Comparison of ENCODE assay signal across 28 cellular contexts in genomic region chr9:2495221-2496005, GRCh38.
DNase-seq lines count a peak whose midpoint lies in the region; ATAC-seq, FAIRE-seq and TF ChIP-seq lines count a peak whose summit lies in the region.
"Had no signal": no experiment of that assay in that cellular context is flagged by ENCODE, and none has a peak within 500 bp of the region (broad histone marks: within the 10 kb centered on the region; RNA-seq: fewer than 3 reads in every experiment).

No MANE protein-coding gene starts in this region.

- WGBS in trophoblast cell (ENCODE audit: extremely low coverage, insufficient coverage, insufficient read length) = no CpG with 5 or more reads among the region's 3 CpGs

- peak overlapping the region; percentile 19 for H3K14ac ChIP-seq in trophoblast cell (ENCODE audit: low read length)

- H3K4ac ChIP-seq in trophoblast cell (ENCODE audit: low read depth, low read length) = no peak overlapping the region

- H3K4me3 ChIP-seq in right atrium auricular region (no peak overlapping the region), astrocyte (ENCODE audit: insufficient read depth, low read depth, low read length) (no peak overlapping the region), trophoblast cell (ENCODE audit: low read depth, low read length) (no peak overlapping the region)
- H3K4me3 ChIP-seq: MG63, PC-9, sigmoid colon had no signal

- H3K27ac Mint-ChIP-seq in astrocyte (ENCODE audit: unreplicated experiment) (peak overlapping the region; percentile 77), nephron progenitor cell (no peak overlapping the region)
- H3K27ac Mint-ChIP-seq: activated naive CD4-positive, alpha-beta T cell treated with anti-CD3 and anti-CD28 coated beads, Interleukin-2, amount 10 ng/mL, durations not matched to agents 7 days and 5 days; CD8-positive, alpha-beta T cell; H9; mesothelial cell of epicardium; naive B cell; stimulated activated naive B cell treated with anti-CD40 and anti-IgM and Interleukin-4, amounts not matched to agents 10 μg/mL and 1 μg/mL and 100 μg/mL, for 72 hours had no signal

- H3K36me3 ChIP-seq in right atrium auricular region = no peaks in the 10 kb centered on the region
- no peaks in the 10 kb centered on the region for H3K36me3 ChIP-seq in astrocyte (ENCODE audit: insufficient read depth, low read length)
- peaks cover 0 to 3% of the 10 kb centered on the region in 2 experiments for H3K36me3 ChIP-seq in trophoblast cell (ENCODE audit: control insufficient read depth in 1 of 2, insufficient read depth in 2 of 2, low read length in 2 of 2)
- H3K36me3 ChIP-seq: BE2C, MG63, sigmoid colon had no signal

- H4K8ac ChIP-seq in trophoblast cell (ENCODE audit: low read depth, low read length) = no peak overlapping the region

- H3K4me3 Mint-ChIP-seq in astrocyte (ENCODE audit: unreplicated experiment) = no peak overlapping the region
- H3K4me3 Mint-ChIP-seq in nephron progenitor cell = no peak overlapping the region
- H3K4me3 Mint-ChIP-seq: activated naive CD4-positive, alpha-beta T cell treated with anti-CD3 and anti-CD28 coated beads, Interleukin-2, amount 10 ng/mL, durations not matched to agents 7 days and 5 days; CD8-positive, alpha-beta T cell; H9; mesothelial cell of epicardium; stimulated activated naive B cell treated with anti-CD40 and anti-IgM and Interleukin-4, amounts not matched to agents 10 μg/mL and 1 μg/mL and 100 μg/mL, for 72 hours had no signal

- TF ChIP-seq CTCF in right atrium auricular region (IDR thresholded peaks at IDR 0.05) (no peak), astrocyte (IDR thresholded peaks at IDR 0.05; ENCODE audit: insufficient read depth, low read depth, low read length) (no peak), nephron progenitor cell (IDR thresholded peaks at IDR 0.05) (no peak)

- H3K27ac ChIP-seq in right atrium auricular region = peak overlapping the region; percentile 58 to 62
- no peak overlapping the region for H3K27ac ChIP-seq in astrocyte (ENCODE audit: low read depth, low read length)
- peak overlapping the region; percentile 89 for H3K27ac ChIP-seq in trophoblast cell (ENCODE audit: low read depth, low read length)
- H3K27ac ChIP-seq: PC-9 had no signal

- H2AFZ ChIP-seq in astrocyte (ENCODE audit: low read depth, low read length) (no peak overlapping the region), trophoblast cell (ENCODE audit: insufficient read depth, low read length, poor library complexity) (no peak overlapping the region)
- H2AFZ ChIP-seq: PC-9 had no signal

- no peak for FAIRE-seq in astrocyte (lab: Jason Lieb, UNC)
- FAIRE-seq: endothelial cell of umbilical vein, HTR-8/SVneo had no signal

- H3K9ac ChIP-seq in astrocyte (ENCODE audit: low read length) = no peak overlapping the region
- no peak overlapping the region for H3K9ac ChIP-seq in trophoblast cell (ENCODE audit: low read length)

- peak overlapping the region; percentile 85 for H2BK12ac ChIP-seq in trophoblast cell (ENCODE audit: low read length)

- H3K9me3 ChIP-seq in right atrium auricular region = no peaks in the 10 kb centered on the region
- H3K9me3 ChIP-seq in astrocyte (ENCODE audit: insufficient read depth, low read depth, low read length) = no peaks in the 10 kb centered on the region
- no peaks in the 10 kb centered on the region for H3K9me3 ChIP-seq in trophoblast cell (ENCODE audit: insufficient read depth, low read depth, low read length)
- H3K9me3 ChIP-seq: BE2C, MG63, sigmoid colon had no signal

- H3K4me1 ChIP-seq in right atrium auricular region (peaks cover 0 to 43% of the 10 kb centered on the region in 2 donors), astrocyte (ENCODE audit: insufficient read depth, low read length) (peaks cover 11% of the 10 kb centered on the region), trophoblast cell (ENCODE audit: control insufficient read depth in 1 of 2, insufficient read depth in 2 of 2, low read length in 2 of 2) (peaks cover 6 to 14% of the 10 kb centered on the region in 2 experiments)

- H3K4me1 Mint-ChIP-seq in astrocyte (ENCODE audit: low read depth, unreplicated experiment) = peaks cover 34% of the 10 kb centered on the region
- peaks cover 14% of the 10 kb centered on the region for H3K4me1 Mint-ChIP-seq in nephron progenitor cell
- H3K4me1 Mint-ChIP-seq: activated naive CD4-positive, alpha-beta T cell treated with anti-CD3 and anti-CD28 coated beads, Interleukin-2, amount 10 ng/mL, durations not matched to agents 7 days and 5 days; naive B cell; stimulated activated naive B cell treated with anti-CD40 and anti-IgM and Interleukin-4, amounts not matched to agents 10 μg/mL and 1 μg/mL and 100 μg/mL, for 72 hours had no signal

- H3K27me3 ChIP-seq in right atrium auricular region = no peaks in the 10 kb centered on the region
- no peaks in the 10 kb centered on the region for H3K27me3 ChIP-seq in astrocyte (ENCODE audit: insufficient read depth, low read length)
- H3K27me3 ChIP-seq in trophoblast cell (ENCODE audit: insufficient read depth, low read length) = no peaks in the 10 kb centered on the region
- H3K27me3 ChIP-seq: BE2C, MG63, sigmoid colon had no signal

- peak overlapping the region; percentile 19 for H2BK120ac ChIP-seq in trophoblast cell (ENCODE audit: insufficient read depth, low read length, poor library complexity)

- ATAC-seq in Right ventricle myocardium inferior (no peak), GM21528 (IDR thresholded peaks at IDR 0.05; ENCODE audit: low FRiP score, unreplicated experiment) (no peak)
- ATAC-seq: activated CD4-positive, CD25-positive, alpha-beta regulatory T cell treated with anti-CD3 and anti-CD28 coated beads, Interleukin-2, amount 50 U/mL, for 24 hours; CD8-positive, alpha-beta T cell; left lobe of liver; stimulated activated naive B cell treated with anti-CD40 and anti-IgM and Interleukin-4, amounts not matched to agents 10 μg/mL and 1 μg/mL and 100 μg/mL, for 72 hours had no signal

- peak overlapping the region; percentile 38 for H4K91ac ChIP-seq in trophoblast cell (ENCODE audit: low read depth, low read length)

- H4K20me1 ChIP-seq in astrocyte (ENCODE audit: insufficient read depth, low read length) = no peaks in the 10 kb centered on the region

- H3K4me2 ChIP-seq in astrocyte (ENCODE audit: low read length) = peak overlapping the region; percentile 28
- no peak overlapping the region for H3K4me2 ChIP-seq in trophoblast cell (ENCODE audit: low read length)
- H3K4me2 ChIP-seq: PC-9 had no signal

- no peak overlapping the region for H2AK5ac ChIP-seq in trophoblast cell (ENCODE audit: low read length)

- DNase-seq in right atrium auricular region (ENCODE audit: low spot score) = no peak
- DNase-seq in Right ventricle myocardium inferior (ENCODE audit: missing footprints) = no peak
- DNase-seq in astrocyte (ENCODE audit: low read depth) = peak; percentile 43
- peak in 1 of 2 donors; percentile 26 for DNase-seq in trophoblast cell
- DNase-seq in activated CD8-positive, alpha-beta memory T cell treated with anti-CD3 and anti-CD28 coated beads, Interleukin-2, amount 50 U/mL, for 4 hours = no peak
- DNase-seq in nephron progenitor cell = no peak
- DNase-seq: activated CD4-positive, alpha-beta T cell treated with anti-CD3 and anti-CD28 coated beads, Interleukin-2, amount 50 U/mL, for 4 hours; activated naive CD4-positive, alpha-beta T cell treated with anti-CD3 and anti-CD28 coated beads, Interleukin-2, amount 10 ng/mL, durations not matched to agents 7 days and 5 days; CD8-positive, alpha-beta T cell; KBM-7; MG63; naive B cell; NCI-H1105 treated with DMSO at 0.1 percent for 48 hours; NCI-H187 treated with DMSO at 0.1 percent for 48 hours; NCI-H69; sigmoid colon; stimulated activated CD4-positive, alpha-beta T cell treated with anti-CD3 and anti-CD28 coated beads, Interleukin-15, amount 100 ng/mL, for 24 hours; stimulated activated naive B cell treated with anti-CD40 and anti-IgM and Interleukin-4, amounts not matched to agents 10 μg/mL and 1 μg/mL and 100 μg/mL, for 72 hours; T-helper 2 cell had no signal

- H3K18ac ChIP-seq in trophoblast cell (ENCODE audit: low read length) = peak overlapping the region; percentile 28

- H3K79me1 ChIP-seq in trophoblast cell (ENCODE audit: low read length) = peaks cover 8% of the 10 kb centered on the region

- no peaks in the 10 kb centered on the region for H3K79me2 ChIP-seq in astrocyte (ENCODE audit: insufficient read depth, low read length)
- no peaks in the 10 kb centered on the region for H3K79me2 ChIP-seq in trophoblast cell (ENCODE audit: control insufficient read depth, insufficient read depth, low read length, poor library complexity)

- no peak overlapping the region for H4K12ac ChIP-seq in trophoblast cell (ENCODE audit: low read depth, low read length)

- H3K9me3 Mint-ChIP-seq in astrocyte (ENCODE audit: unreplicated experiment) (no peaks in the 10 kb centered on the region), nephron progenitor cell (no peaks in the 10 kb centered on the region)
- H3K9me3 Mint-ChIP-seq: activated naive CD4-positive, alpha-beta T cell treated with anti-CD3 and anti-CD28 coated beads, Interleukin-2, amount 10 ng/mL, durations not matched to agents 7 days and 5 days; CD8-positive, alpha-beta T cell; H9; mesothelial cell of epicardium; stimulated activated naive B cell treated with anti-CD40 and anti-IgM and Interleukin-4, amounts not matched to agents 10 μg/mL and 1 μg/mL and 100 μg/mL, for 72 hours had no signal

- H3K36me3 Mint-ChIP-seq in astrocyte (ENCODE audit: low read depth, unreplicated experiment) = peaks cover 4% of the 10 kb centered on the region
- no peaks in the 10 kb centered on the region for H3K36me3 Mint-ChIP-seq in nephron progenitor cell (ENCODE audit: low read depth)
- H3K36me3 Mint-ChIP-seq: activated naive CD4-positive, alpha-beta T cell treated with anti-CD3 and anti-CD28 coated beads, Interleukin-2, amount 10 ng/mL, durations not matched to agents 7 days and 5 days; CD8-positive, alpha-beta T cell; naive B cell; stimulated activated naive B cell treated with anti-CD40 and anti-IgM and Interleukin-4, amounts not matched to agents 10 μg/mL and 1 μg/mL and 100 μg/mL, for 72 hours had no signal

- intact Hi-C loops in Right ventricle myocardium inferior (cut with DNase I) = loop anchor here (5.0 kb wide), 1 partner anchor 232 kb away; no protein-coding TSS in a partner anchor

- H2BK5ac ChIP-seq in trophoblast cell (ENCODE audit: low read depth, low read length, poor library complexity) = no peak overlapping the region

- H3K23ac ChIP-seq in trophoblast cell (ENCODE audit: low read length) = no peak overlapping the region

- H3K27me3 Mint-ChIP-seq in astrocyte (ENCODE audit: low read depth, unreplicated experiment) (no peaks in the 10 kb centered on the region), nephron progenitor cell (ENCODE audit: low read depth, poor library complexity) (no peaks in the 10 kb centered on the region)
- H3K27me3 Mint-ChIP-seq: activated naive CD4-positive, alpha-beta T cell treated with anti-CD3 and anti-CD28 coated beads, Interleukin-2, amount 10 ng/mL, durations not matched to agents 7 days and 5 days had no signal
